ENCODE assay signal across 1 cellular context in genomic region chr19:18396471-18397241, GRCh38.
TF ChIP-seq lines count a peak whose summit lies in the region.

No MANE protein-coding gene starts in this region.

TF ChIP-seq in GM12878, 131 proteins besides CTCF, POLR2A, EP300 and RAD21:
- TF ChIP-seq RUNX3 (IDR thresholded peaks at IDR 0.05; ENCODE audit: low read length) (peak; percentile 6; the same call in 1 of the 2 replicates), ZBTB11 (CRISPR knock-in tag; IDR thresholded peaks at IDR 0.05) (no peak), MLLT1 (IDR thresholded peaks at IDR 0.05) (peak; percentile 77; the same call in 1 of the 2 replicates)
